ENCODE assay signal across 24 cellular contexts in the genomic region with DNA sequence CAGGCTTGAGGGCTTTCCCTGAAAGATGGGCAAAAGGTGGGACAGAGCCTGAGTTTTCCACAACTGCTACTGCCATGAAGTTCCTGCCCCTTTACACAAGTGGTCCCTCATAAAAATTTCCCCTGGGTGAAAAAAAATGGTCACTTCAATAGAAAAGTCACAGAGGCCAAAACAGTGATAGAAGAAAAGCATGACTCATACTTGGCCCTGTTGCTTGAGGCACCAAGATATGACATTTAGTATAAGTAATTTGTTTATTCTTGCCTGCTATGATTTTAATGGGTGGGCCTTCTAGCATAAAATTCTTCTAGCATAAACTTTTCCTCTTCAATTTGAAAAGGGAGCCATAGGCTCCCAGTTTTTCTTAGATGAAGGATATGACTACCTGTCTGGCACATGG.
"Had no signal": no experiment of that assay in that cellular context is flagged by ENCODE, and none has a peak within 500 bp of the region (broad histone marks: within the 10 kb centered on the region; RNA-seq: fewer than 3 reads in every experiment).

No MANE protein-coding gene starts in this region.

- H3K36me3 ChIP-seq: gastrocnemius medialis, left ventricle myocardium inferior, neutrophil, ovary, prostate gland, right atrium auricular region, thoracic aorta had no signal

- H3K4me1 Mint-ChIP-seq: activated T-helper 17 cell treated with anti-CD3 and anti-CD28 coated beads, Interleukin-2, amount 50 U/mL, for 72 hours; brain; WTC11 had no signal

- H3K9me3 ChIP-seq: gastrocnemius medialis, neutrophil, ovary, prostate gland had no signal

- H3K36me3 Mint-ChIP-seq: type B pancreatic cell had no signal

- ATAC-seq: activated naive CD4-positive, alpha-beta T cell treated with anti-CD3 and anti-CD28 coated beads, Interleukin-2, amount 50 U/mL, for 72 hours; activated T-helper 17 cell treated with anti-CD3 and anti-CD28 coated beads, Interleukin-2, amount 50 U/mL, for 72 hours; gastrocnemius medialis; WTC11 had no signal

- H3K9me3 Mint-ChIP-seq: activated T-helper 17 cell treated with anti-CD3 and anti-CD28 coated beads, Interleukin-2, amount 50 U/mL, for 72 hours; dendritic cell treated with granulocyte-macrophage colony-stimulating factor and Interleukin-4, amounts not matched to agents 40 ng/mL and 50 ng/mL, for 4 days had no signal

- H3K27me3 Mint-ChIP-seq: activated T-cell treated with anti-CD3 and anti-CD28 coated beads, Interleukin-2, amount 50 U/mL, for 24 hours; activated T-helper 17 cell treated with anti-CD3 and anti-CD28 coated beads, Interleukin-2, amount 50 U/mL, for 72 hours; dendritic cell treated with granulocyte-macrophage colony-stimulating factor and Interleukin-4, amounts not matched to agents 40 ng/mL and 50 ng/mL, for 4 days had no signal

- H3K4me3 ChIP-seq: gastrocnemius medialis, left ventricle myocardium inferior, ovary, prostate gland, right atrium auricular region, thoracic aorta had no signal

- H3K27ac ChIP-seq: gastrocnemius medialis, left ventricle myocardium inferior, neutrophil, ovary, prostate gland, right atrium auricular region, thoracic aorta had no signal

- H3K27me3 ChIP-seq: gastrocnemius medialis, neutrophil, ovary, right atrium auricular region had no signal

- H3K4me3 Mint-ChIP-seq: activated T-cell treated with anti-CD3 and anti-CD28 coated beads, Interleukin-2, amount 50 U/mL, for 24 hours; activated T-helper 17 cell treated with anti-CD3 and anti-CD28 coated beads, Interleukin-2, amount 50 U/mL, for 72 hours; brain; dendritic cell treated with granulocyte-macrophage colony-stimulating factor and Interleukin-4, amounts not matched to agents 40 ng/mL and 50 ng/mL, for 4 days; nephron; T-helper 2 cell treated with Interferon-gamma antibody and Interleukin-4, amounts not matched to agents 5 μg/mL and 100 μg/mL, for 36 hours; type B pancreatic cell; WTC11 had no signal

- H3K4me1 ChIP-seq: gastrocnemius medialis, left ventricle myocardium inferior, prostate gland, right atrium auricular region had no signal

- H3K27ac Mint-ChIP-seq: activated T-cell treated with anti-CD3 and anti-CD28 coated beads, Interleukin-2, amount 50 U/mL, for 24 hours; activated T-helper 17 cell treated with anti-CD3 and anti-CD28 coated beads, Interleukin-2, amount 50 U/mL, for 72 hours; brain; dendritic cell treated with granulocyte-macrophage colony-stimulating factor and Interleukin-4, amounts not matched to agents 40 ng/mL and 50 ng/mL, for 4 days; nephron; T-helper 2 cell treated with Interferon-gamma antibody and Interleukin-4, amounts not matched to agents 5 μg/mL and 100 μg/mL, for 36 hours; type B pancreatic cell; WTC11 had no signal

- DNase-seq: activated CD8-positive, alpha-beta memory T cell treated with anti-CD3 and anti-CD28 coated beads for 24 hours; activated CD8-positive, alpha-beta memory T cell treated with anti-CD3 and anti-CD28 coated beads, Interleukin-2, amount 50 U/mL, for 4 hours; activated T-cell treated with anti-CD3 and anti-CD28 coated beads, Interleukin-2, amount 50 U/mL, for 24 hours; aorta; caudate nucleus; effector CD4-positive, alpha-beta T cell; gastrocnemius medialis; hypothalamus; left ventricle myocardium inferior; ovary; stimulated activated CD4-positive, alpha-beta T cell treated with anti-CD3 and anti-CD28 coated beads, Interleukin-4, amount 100 ng/mL, for 24 hours; stimulated activated naive CD4-positive, alpha-beta T cell treated with Interleukin-2 at 50 U/mL for 16 hours had no signal
